18 cellular contexts compared by ENCODE assay signal in genomic region chr2:5121677-5122076, GRCh38.
DNase-seq lines count a peak whose midpoint lies in the region; ATAC-seq, FAIRE-seq and TF ChIP-seq lines count a peak whose summit lies in the region.
"Had no signal": no experiment of that assay in that cellular context is flagged by ENCODE, and none has a peak within 500 bp of the region (broad histone marks: within the 10 kb centered on the region; RNA-seq: fewer than 3 reads in every experiment).

No MANE protein-coding gene starts in this region.

- in situ Hi-C loops in brain microvascular endothelial cell (cut with HindIII; ENCODE audit: low pct_ligation_motif_present, low sequenced_read_pairs): no loop called here

- no peaks in the 10 kb centered on the region for H3K9me3 Mint-ChIP-seq in activated CD8-positive, alpha-beta memory T cell treated with anti-CD3 and anti-CD28 coated beads, Interleukin-2, amount 10 ng/mL, durations not matched to agents 7 days and 5 days (ENCODE audit: low read depth)

- CTCF ChIA-PET in activated CD8-positive, alpha-beta memory T cell treated with anti-CD3 and anti-CD28 coated beads, Interleukin-2, amount 10 ng/mL, durations not matched to agents 7 days and 5 days (lab: Charles Lee): interaction anchor here (1.1 kb wide), 1 partner anchor 29 kb away, joined by 4 read pairs; no protein-coding TSS in a partner anchor

- H3K27ac ChIP-seq in cardiac muscle cell: peak overlapping the region; percentile 72
- H3K27ac ChIP-seq in brain microvascular endothelial cell: no peak overlapping the region

- H3K4me3 ChIP-seq in cardiac muscle cell (no peak overlapping the region), brain microvascular endothelial cell (ENCODE audit: low read depth, low read length) (no peak overlapping the region)

- H3K36me3 ChIP-seq in cardiac muscle cell (no peaks in the 10 kb centered on the region), brain microvascular endothelial cell (replicated peaks) (no peaks in the 10 kb centered on the region)

- no peaks in the 10 kb centered on the region for H3K9me3 ChIP-seq in cardiac muscle cell (ENCODE audit: low read depth)

- no peaks in the 10 kb centered on the region for H3K36me3 Mint-ChIP-seq in activated CD8-positive, alpha-beta memory T cell treated with anti-CD3 and anti-CD28 coated beads, Interleukin-2, amount 10 ng/mL, durations not matched to agents 7 days and 5 days
- H3K36me3 Mint-ChIP-seq: CD8-positive, alpha-beta T cell had no signal

- peaks cover 13% of the 10 kb centered on the region for H3K4me1 ChIP-seq in cardiac muscle cell (ENCODE audit: low read depth)

- no peaks in the 10 kb centered on the region for H3K27me3 Mint-ChIP-seq in activated CD8-positive, alpha-beta memory T cell treated with anti-CD3 and anti-CD28 coated beads, Interleukin-2, amount 10 ng/mL, durations not matched to agents 7 days and 5 days
- H3K27me3 Mint-ChIP-seq: natural killer cell treated with Interleukin-12 subunit alpha and Interleukin-12 subunit beta and Interleukin-15 and Interleukin-18, amount 100 ng/mL, for 72 hours had no signal

- H3K27ac Mint-ChIP-seq in activated CD8-positive, alpha-beta memory T cell treated with anti-CD3 and anti-CD28 coated beads, Interleukin-2, amount 10 ng/mL, durations not matched to agents 7 days and 5 days: no peak overlapping the region
- H3K27ac Mint-ChIP-seq: CD8-positive, alpha-beta T cell; natural killer cell treated with Interleukin-12 subunit alpha and Interleukin-12 subunit beta and Interleukin-15 and Interleukin-18, amount 100 ng/mL, for 72 hours had no signal

- no peak for ATAC-seq in activated CD8-positive, alpha-beta memory T cell treated with anti-CD3 and anti-CD28 coated beads, Interleukin-2, amount 10 ng/mL, durations not matched to agents 7 days and 5 days
- ATAC-seq: activated CD4-positive, CD25-positive, alpha-beta regulatory T cell treated with anti-CD3 and anti-CD28 coated beads, Interleukin-2, amount 50 U/mL, for 24 hours; CD8-positive, alpha-beta T cell; natural killer cell treated with Interleukin-12 subunit alpha and Interleukin-12 subunit beta and Interleukin-15 and Interleukin-18, amount 100 ng/mL, for 72 hours had no signal

- TF ChIP-seq CTCF in cardiac muscle cell (IDR thresholded peaks at IDR 0.05; ENCODE audit: low read depth, low read length) (no peak), brain microvascular endothelial cell (IDR thresholded peaks at IDR 0.05; ENCODE audit: low read depth, low read length, missing control alignments) (peak; percentile 55)

- FAIRE-seq in urothelium cell line (lab: Jason Lieb, UNC): no peak
- FAIRE-seq: endothelial cell of umbilical vein, G401.6 had no signal

- DNase-seq in cardiac muscle cell (ENCODE audit: low read depth in 1 of 2, low spot score in 1 of 2) (peak in 1 of 2 donors; percentile 57), cardiac septum (ENCODE audit: low spot score) (no peak), brain microvascular endothelial cell (peak; percentile 43), left kidney (ENCODE audit: low read depth, low spot score) (peak; percentile 78), urothelium cell line (ENCODE audit: low spot score) (peak; percentile 30), UCSD-AML1 (lab: John Stamatoyannopoulos, UW; ENCODE audit: unreplicated experiment) (no peak), GF-D8 (lab: John Stamatoyannopoulos, UW) (no peak)
- DNase-seq in activated CD8-positive, alpha-beta memory T cell treated with anti-CD3 and anti-CD28 coated beads, Interleukin-2, amount 10 ng/mL, durations not matched to agents 7 days and 5 days: no peak
- DNase-seq: CD8-positive, alpha-beta T cell; foreskin melanocyte; mammary epithelial cell; NCI-H1694 treated with DMSO at 0.1 percent for 48 hours; RPMI8226; stimulated activated CD4-positive, alpha-beta T cell treated with anti-CD3 and anti-CD28 coated beads, Interleukin-15, amount 100 ng/mL, for 24 hours had no signal

- H3K4me3 Mint-ChIP-seq in activated CD8-positive, alpha-beta memory T cell treated with anti-CD3 and anti-CD28 coated beads, Interleukin-2, amount 10 ng/mL, durations not matched to agents 7 days and 5 days: no peak overlapping the region
- H3K4me3 Mint-ChIP-seq: CD8-positive, alpha-beta T cell; natural killer cell treated with Interleukin-12 subunit alpha and Interleukin-12 subunit beta and Interleukin-15 and Interleukin-18, amount 100 ng/mL, for 72 hours had no signal

- intact Hi-C loops in cardiac septum (cut with DNase I): no loop called here

- no peaks in the 10 kb centered on the region for H3K27me3 ChIP-seq in cardiac muscle cell
- H3K27me3 ChIP-seq in brain microvascular endothelial cell (replicated peaks): no peaks in the 10 kb centered on the region

- no peaks in the 10 kb centered on the region for H3K4me1 Mint-ChIP-seq in activated CD8-positive, alpha-beta memory T cell treated with anti-CD3 and anti-CD28 coated beads, Interleukin-2, amount 10 ng/mL, durations not matched to agents 7 days and 5 days

Comparison
In these comparisons a context has a peak if more than half of its experiments do, and no peak if none do; other contexts are left out.
1. DNase-seq: peak in brain microvascular endothelial cell (single experiment), left kidney (single experiment) and urothelium cell line (single experiment); none in cardiac septum (single experiment), activated CD8-positive, alpha-beta memory T cell treated with anti-CD3 and anti-CD28 coated beads, Interleukin-2, amount 10 ng/mL, durations not matched to agents 7 days and 5 days (single experiment), UCSD-AML1 (single experiment) and GF-D8 (single experiment).